ENCODE assay signal across 15 cellular contexts in the genomic region with DNA sequence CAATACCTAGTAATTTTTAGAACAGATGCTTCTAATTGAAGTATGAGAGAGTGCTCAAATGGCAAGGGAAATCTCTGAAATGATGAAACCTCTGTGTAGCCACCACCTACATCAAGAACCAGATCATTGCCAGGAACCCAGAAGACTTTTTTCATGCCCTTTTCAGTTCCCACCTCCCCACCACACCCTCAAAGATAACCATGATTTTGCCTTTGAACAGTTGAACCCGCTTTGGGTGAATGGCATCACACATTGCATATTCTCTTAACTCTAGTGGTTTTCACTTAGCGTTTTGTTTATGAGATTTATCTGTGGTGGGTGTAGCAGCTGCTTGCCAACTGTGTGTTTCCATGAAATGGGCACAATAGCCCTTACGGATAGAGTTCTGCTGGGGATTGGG.
"Had no signal": no experiment of that assay in that cellular context is flagged by ENCODE, and none has a peak within 500 bp of the region (broad histone marks: within the 10 kb centered on the region; RNA-seq: fewer than 3 reads in every experiment).

No MANE protein-coding gene starts in this region.

- H3K4me1 ChIP-seq: tibial artery had no signal

- ATAC-seq: activated T-helper 17 cell treated with anti-CD3 and anti-CD28 coated beads, Interleukin-2, amount 50 U/mL, for 72 hours; left ventricle myocardium superior; stimulated activated naive B cell treated with anti-CD40 and anti-IgM and Interleukin-4, amounts not matched to agents 10 μg/mL and 1 μg/mL and 100 μg/mL, for 72 hours; T-cell had no signal

- H3K9me3 ChIP-seq: SK-N-SH had no signal

- DNase-seq: activated CD4-positive, alpha-beta T cell treated with anti-CD3 and anti-CD28 coated beads, Interleukin-2, amount 10 ng/mL, durations not matched to agents 7 days and 5 days; amniotic stem cell; caudate nucleus; erythroblast; hypothalamus; kidney glomerular epithelial cell; left ventricle myocardium superior; SK-N-SH; stimulated activated CD4-positive, alpha-beta T cell treated with anti-CD3 and anti-CD28 coated beads, Interleukin-4, amount 100 ng/mL, for 1 hour; stimulated activated naive B cell treated with anti-CD40 and anti-IgM and Interleukin-4, amounts not matched to agents 10 μg/mL and 1 μg/mL and 100 μg/mL, for 72 hours; T-cell; T1000 had no signal

- H3K4me3 ChIP-seq: tibial artery had no signal

- H3K36me3 ChIP-seq: tibial artery had no signal

- H3K27ac ChIP-seq: tibial artery, VCaP had no signal

- H3K9ac ChIP-seq: SK-N-SH had no signal

- H3K4me2 ChIP-seq: SK-N-SH had no signal
